22 cellular contexts compared by ENCODE assay signal in the genomic region with DNA sequence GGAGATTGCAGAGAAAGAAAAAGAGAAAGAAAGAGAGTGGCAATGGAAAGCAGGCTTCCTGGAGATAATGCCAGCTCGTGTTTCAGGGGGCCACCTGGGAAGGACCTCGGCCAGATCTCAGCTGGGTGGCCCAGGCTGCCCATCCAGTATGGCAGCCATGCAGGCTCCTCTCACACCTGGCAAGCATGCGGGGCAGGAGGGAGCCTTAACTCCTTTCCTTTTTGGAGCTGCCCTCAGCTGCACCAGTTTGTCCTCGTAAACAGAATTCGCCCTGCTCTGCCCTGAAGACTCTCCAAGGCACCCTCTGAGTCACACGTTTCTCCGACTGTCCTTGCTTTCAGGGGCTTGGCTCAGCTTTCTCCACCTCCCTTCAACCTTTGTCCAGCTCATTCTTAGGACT. TPM values are rescaled to one million over a fixed set of nuclear protein-coding genes. Genes with fewer than 3 reads are reported as not detected.
"Had no signal": no experiment of that assay in that cellular context is flagged by ENCODE, and none has a peak within 500 bp of the region (broad histone marks: within the 10 kb centered on the region; RNA-seq: fewer than 3 reads in every experiment).

No MANE protein-coding gene starts in this region.

- H3K27me3 ChIP-seq: heart right ventricle, hepatocyte, ovary, stomach, suprapubic skin, tibial nerve, upper lobe of left lung, vagina had no signal

- H3K36me3 ChIP-seq: heart right ventricle, left ventricle myocardium inferior, ovary, stomach, suprapubic skin, thoracic aorta, tibial nerve, upper lobe of left lung, vagina had no signal

- ATAC-seq: natural killer cell; right cardiac atrium; stimulated activated naive B cell treated with anti-CD40 and anti-IgM and Interleukin-4, amounts not matched to agents 10 μg/mL and 1 μg/mL and 100 μg/mL, for 72 hours; stimulated activated naive CD8-positive, alpha-beta T cell treated with anti-CD3 and anti-CD28 coated beads, Interleukin-15, Interleukin-2, amounts not matched to agents 100 U/mL and 50 U/mL, for 24 hours had no signal

- H2AFZ ChIP-seq: hepatocyte had no signal

- H3K27ac ChIP-seq: heart right ventricle, hepatocyte, left ventricle myocardium inferior, ovary, stomach, suprapubic skin, thoracic aorta, tibial nerve, upper lobe of left lung, vagina had no signal

- H3K4me1 ChIP-seq: tibial nerve had no signal

- H3K4me2 ChIP-seq: hepatocyte, smooth muscle cell had no signal

- H3K4me3 ChIP-seq: heart right ventricle, hepatocyte, left ventricle myocardium inferior, lung, ovary, smooth muscle cell, stomach, suprapubic skin, thoracic aorta, tibial nerve, upper lobe of left lung, vagina had no signal

- DNase-seq: heart right ventricle; islet precursor cell; left ventricle myocardium inferior; naive B cell; natural killer cell; nephron progenitor cell; ovary; retina; right cardiac atrium; stimulated activated CD4-positive, alpha-beta T cell treated with anti-CD3 and anti-CD28 coated beads, Interleukin-1b, Interleukin-23, amount 100 ng/mL, for 48 hours; stimulated activated CD4-positive, alpha-beta T cell treated with anti-CD3 and anti-CD28 coated beads, Interleukin-4, amount 100 ng/mL, for 1 hour; stimulated activated naive B cell treated with anti-CD40 and anti-IgM and Interleukin-4, amounts not matched to agents 10 μg/mL and 1 μg/mL and 100 μg/mL, for 72 hours; stimulated activated naive CD8-positive, alpha-beta T cell treated with anti-CD3 and anti-CD28 coated beads, Interleukin-15, Interleukin-2, amounts not matched to agents 100 U/mL and 50 U/mL, for 24 hours; stomach had no signal

- H3K9me3 ChIP-seq: heart right ventricle, left ventricle myocardium inferior, ovary, stomach, suprapubic skin, thoracic aorta, tibial nerve, upper lobe of left lung, vagina had no signal

- H3K79me2 ChIP-seq: hepatocyte had no signal

RNA-seq across cellular contexts. Expression of a gene that starts 59.5 kb away (rescaled TPM):
- total RNA-seq: natural killer cell had no signal
